Comparison of ENCODE assay signal across 2 cellular contexts in the genomic region with DNA sequence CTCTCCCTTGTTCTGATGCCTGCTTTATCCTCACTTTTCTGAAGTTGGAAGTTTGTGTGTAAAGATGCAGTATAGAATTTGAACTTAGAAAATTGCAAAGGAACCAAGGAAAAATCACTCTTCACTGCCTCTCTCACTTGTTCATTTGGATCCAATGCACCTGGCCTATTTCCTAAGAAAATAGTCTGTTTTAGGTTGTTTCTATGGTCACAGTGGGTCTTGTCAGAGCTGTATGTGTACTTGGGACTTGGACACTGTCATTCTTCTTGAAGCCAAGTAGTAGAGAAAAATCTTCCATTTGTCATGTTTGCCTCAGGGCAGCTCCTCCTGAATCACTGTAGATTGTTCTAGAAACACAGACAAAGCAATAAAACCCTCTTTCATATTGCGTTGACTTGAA.
TF ChIP-seq lines count a peak whose summit lies in the region.

No MANE protein-coding gene starts in this region.

TF ChIP-seq in GM23338, 12 proteins besides CTCF, POLR2A, EP300 and RAD21 (continued from another document):
- TF ChIP-seq, protein P1, sequence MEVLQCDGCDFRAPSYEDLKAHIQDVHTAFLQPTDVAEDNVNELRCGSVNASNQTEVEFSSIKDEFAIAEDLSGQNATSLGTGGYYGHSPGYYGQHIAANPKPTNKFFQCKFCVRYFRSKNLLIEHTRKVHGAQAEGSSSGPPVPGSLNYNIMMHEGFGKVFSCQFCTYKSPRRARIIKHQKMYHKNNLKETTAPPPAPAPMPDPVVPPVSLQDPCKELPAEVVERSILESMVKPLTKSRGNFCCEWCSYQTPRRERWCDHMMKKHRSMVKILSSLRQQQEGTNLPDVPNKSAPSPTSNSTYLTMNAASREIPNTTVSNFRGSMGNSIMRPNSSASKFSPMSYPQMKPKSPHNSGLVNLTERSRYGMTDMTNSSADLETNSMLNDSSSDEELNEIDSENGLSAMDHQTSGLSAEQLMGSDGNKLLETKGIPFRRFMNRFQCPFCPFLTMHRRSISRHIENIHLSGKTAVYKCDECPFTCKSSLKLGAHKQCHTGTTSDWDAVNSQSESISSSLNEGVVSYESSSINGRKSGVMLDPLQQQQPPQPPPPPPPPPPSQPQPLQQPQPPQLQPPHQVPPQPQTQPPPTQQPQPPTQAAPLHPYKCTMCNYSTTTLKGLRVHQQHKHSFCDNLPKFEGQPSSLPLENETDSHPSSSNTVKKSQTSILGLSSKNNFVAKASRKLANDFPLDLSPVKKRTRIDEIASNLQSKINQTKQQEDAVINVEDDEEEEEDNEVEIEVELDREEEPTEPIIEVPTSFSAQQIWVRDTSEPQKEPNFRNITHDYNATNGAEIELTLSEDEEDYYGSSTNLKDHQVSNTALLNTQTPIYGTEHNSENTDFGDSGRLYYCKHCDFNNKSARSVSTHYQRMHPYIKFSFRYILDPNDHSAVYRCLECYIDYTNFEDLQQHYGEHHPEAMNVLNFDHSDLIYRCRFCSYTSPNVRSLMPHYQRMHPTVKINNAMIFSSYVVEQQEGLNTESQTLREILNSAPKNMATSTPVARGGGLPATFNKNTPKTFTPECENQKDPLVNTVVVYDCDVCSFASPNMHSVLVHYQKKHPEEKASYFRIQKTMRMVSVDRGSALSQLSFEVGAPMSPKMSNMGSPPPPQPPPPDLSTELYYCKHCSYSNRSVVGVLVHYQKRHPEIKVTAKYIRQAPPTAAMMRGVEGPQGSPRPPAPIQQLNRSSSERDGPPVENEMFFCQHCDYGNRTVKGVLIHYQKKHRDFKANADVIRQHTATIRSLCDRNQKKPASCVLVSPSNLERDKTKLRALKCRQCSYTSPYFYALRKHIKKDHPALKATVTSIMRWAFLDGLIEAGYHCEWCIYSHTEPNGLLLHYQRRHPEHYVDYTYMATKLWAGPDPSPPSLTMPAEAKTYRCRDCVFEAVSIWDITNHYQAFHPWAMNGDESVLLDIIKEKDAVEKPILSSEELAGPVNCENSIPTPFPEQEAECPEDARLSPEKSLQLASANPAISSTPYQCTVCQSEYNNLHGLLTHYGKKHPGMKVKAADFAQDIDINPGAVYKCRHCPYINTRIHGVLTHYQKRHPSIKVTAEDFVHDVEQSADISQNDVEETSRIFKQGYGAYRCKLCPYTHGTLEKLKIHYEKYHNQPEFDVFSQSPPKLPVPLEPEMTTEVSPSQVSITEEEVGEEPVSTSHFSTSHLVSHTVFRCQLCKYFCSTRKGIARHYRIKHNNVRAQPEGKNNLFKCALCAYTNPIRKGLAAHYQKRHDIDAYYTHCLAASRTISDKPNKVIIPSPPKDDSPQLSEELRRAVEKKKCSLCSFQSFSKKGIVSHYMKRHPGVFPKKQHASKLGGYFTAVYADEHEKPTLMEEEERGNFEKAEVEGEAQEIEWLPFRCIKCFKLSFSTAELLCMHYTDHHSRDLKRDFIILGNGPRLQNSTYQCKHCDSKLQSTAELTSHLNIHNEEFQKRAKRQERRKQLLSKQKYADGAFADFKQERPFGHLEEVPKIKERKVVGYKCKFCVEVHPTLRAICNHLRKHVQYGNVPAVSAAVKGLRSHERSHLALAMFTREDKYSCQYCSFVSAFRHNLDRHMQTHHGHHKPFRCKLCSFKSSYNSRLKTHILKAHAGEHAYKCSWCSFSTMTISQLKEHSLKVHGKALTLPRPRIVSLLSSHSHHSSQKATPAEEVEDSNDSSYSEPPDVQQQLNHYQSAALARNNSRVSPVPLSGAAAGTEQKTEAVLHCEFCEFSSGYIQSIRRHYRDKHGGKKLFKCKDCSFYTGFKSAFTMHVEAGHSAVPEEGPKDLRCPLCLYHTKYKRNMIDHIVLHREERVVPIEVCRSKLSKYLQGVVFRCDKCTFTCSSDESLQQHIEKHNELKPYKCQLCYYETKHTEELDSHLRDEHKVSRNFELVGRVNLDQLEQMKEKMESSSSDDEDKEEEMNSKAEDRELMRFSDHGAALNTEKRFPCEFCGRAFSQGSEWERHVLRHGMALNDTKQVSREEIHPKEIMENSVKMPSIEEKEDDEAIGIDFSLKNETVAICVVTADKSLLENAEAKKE (CRISPR knock-in tag; IDR thresholded peaks at IDR 0.05): no peak
- no peak for TF ChIP-seq CREB1 (CRISPR knock-in tag; IDR thresholded peaks at IDR 0.05; ENCODE audit: low read depth)
- TF ChIP-seq ZNF114 (CRISPR knock-in tag; IDR thresholded peaks at IDR 0.05): no peak
- TF ChIP-seq, protein P2, sequence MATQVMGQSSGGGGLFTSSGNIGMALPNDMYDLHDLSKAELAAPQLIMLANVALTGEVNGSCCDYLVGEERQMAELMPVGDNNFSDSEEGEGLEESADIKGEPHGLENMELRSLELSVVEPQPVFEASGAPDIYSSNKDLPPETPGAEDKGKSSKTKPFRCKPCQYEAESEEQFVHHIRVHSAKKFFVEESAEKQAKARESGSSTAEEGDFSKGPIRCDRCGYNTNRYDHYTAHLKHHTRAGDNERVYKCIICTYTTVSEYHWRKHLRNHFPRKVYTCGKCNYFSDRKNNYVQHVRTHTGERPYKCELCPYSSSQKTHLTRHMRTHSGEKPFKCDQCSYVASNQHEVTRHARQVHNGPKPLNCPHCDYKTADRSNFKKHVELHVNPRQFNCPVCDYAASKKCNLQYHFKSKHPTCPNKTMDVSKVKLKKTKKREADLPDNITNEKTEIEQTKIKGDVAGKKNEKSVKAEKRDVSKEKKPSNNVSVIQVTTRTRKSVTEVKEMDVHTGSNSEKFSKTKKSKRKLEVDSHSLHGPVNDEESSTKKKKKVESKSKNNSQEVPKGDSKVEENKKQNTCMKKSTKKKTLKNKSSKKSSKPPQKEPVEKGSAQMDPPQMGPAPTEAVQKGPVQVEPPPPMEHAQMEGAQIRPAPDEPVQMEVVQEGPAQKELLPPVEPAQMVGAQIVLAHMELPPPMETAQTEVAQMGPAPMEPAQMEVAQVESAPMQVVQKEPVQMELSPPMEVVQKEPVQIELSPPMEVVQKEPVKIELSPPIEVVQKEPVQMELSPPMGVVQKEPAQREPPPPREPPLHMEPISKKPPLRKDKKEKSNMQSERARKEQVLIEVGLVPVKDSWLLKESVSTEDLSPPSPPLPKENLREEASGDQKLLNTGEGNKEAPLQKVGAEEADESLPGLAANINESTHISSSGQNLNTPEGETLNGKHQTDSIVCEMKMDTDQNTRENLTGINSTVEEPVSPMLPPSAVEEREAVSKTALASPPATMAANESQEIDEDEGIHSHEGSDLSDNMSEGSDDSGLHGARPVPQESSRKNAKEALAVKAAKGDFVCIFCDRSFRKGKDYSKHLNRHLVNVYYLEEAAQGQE (IDR thresholded peaks at IDR 0.05; ENCODE audit: unreplicated experiment): no peak
- TF ChIP-seq STAT1 (IDR thresholded peaks at IDR 0.05; ENCODE audit: unreplicated experiment): no peak
TF ChIP-seq in GM23338: peak in this region for 0.

TF ChIP-seq in K562, 482 proteins besides CTCF, POLR2A, EP300 and RAD21 (continued from another document):
- TF ChIP-seq MTF1 (CRISPR knock-in tag; IDR thresholded peaks at IDR 0.05; ENCODE audit: borderline replicate concordance): no peak
- TF ChIP-seq, protein P3, sequence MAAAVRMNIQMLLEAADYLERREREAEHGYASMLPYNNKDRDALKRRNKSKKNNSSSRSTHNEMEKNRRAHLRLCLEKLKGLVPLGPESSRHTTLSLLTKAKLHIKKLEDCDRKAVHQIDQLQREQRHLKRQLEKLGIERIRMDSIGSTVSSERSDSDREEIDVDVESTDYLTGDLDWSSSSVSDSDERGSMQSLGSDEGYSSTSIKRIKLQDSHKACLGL (CRISPR knock-in tag; IDR thresholded peaks at IDR 0.05; ENCODE audit: borderline replicate concordance, poor library complexity, severe bottlenecking): no peak
- TF ChIP-seq FOXK2 (conservative IDR thresholded peaks at IDR 0.05 in 1 of 2, IDR thresholded peaks at IDR 0.05 in 1 of 2; ENCODE audit: low read depth in 2 of 2): no peak
- TF ChIP-seq NFYB (IDR thresholded peaks at IDR 0.05; ENCODE audit: extremely low read depth, insufficient read length): no peak
- TF ChIP-seq ZSCAN29 (IDR thresholded peaks at IDR 0.05): no peak
- no peak for TF ChIP-seq ETV1 (tag; conservative IDR thresholded peaks at IDR 0.05; ENCODE audit: low read depth)
